In the genomic region with DNA sequence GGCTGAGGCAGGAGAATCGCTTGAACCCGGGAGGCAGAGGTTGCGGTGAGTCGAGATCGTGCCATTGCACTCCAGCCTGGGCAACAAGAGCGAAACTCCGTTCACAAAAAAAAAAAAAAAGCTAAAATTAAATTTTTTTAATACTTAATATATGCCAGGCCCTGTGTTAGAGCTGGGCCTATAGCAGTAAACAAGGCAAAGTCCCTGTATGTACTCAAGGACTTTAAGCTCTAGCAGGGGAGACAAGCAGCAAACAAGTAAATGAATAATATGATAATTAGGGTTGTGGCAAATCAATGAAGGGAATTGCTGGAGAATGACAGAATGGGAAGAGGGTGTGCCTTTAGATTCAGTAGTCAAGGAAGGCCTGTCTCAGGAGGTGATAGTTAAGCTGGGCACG, we compare ENCODE assay signal across 20 cellular contexts. TPM values are rescaled to one million over a fixed set of nuclear protein-coding genes. Genes with fewer than 3 reads are reported as not detected.
DNase-seq lines count a peak whose midpoint lies in the region; ATAC-seq, FAIRE-seq and TF ChIP-seq lines count a peak whose summit lies in the region.
"Had no signal": no experiment of that assay in that cellular context is flagged by ENCODE, and none has a peak within 500 bp of the region (broad histone marks: within the 10 kb centered on the region; RNA-seq: fewer than 3 reads in every experiment).

No MANE protein-coding gene starts in this region.

- TF ChIP-seq EP300 in H1 (IDR thresholded peaks at IDR 0.05; ENCODE audit: borderline replicate concordance in 1 of 2, low read depth in 2 of 2, low read length in 2 of 2) = no peak

- H3K14ac ChIP-seq in H1 (ENCODE audit: insufficient read length) = no peak overlapping the region

- no peaks in the 10 kb centered on the region for H3K9me3 Mint-ChIP-seq in activated T-helper 17 cell treated with anti-CD3 and anti-CD28 coated beads, Interleukin-2, amount 50 U/mL, for 72 hours
- H3K9me3 Mint-ChIP-seq: CD8-positive, alpha-beta memory T cell had no signal

- H3K4ac ChIP-seq in H1 (replicated peaks; ENCODE audit: insufficient read length, low read depth, low read length) (peak overlapping the region; percentile 33), mesendoderm (ENCODE audit: low read depth, low read length) (no peak overlapping the region)

- H3K27me3 ChIP-seq in H1 (replicated peaks in 1 of 4; ENCODE audit: control insufficient read depth in 3 of 4, extremely low read depth in 1 of 4, insufficient read depth in 3 of 4, low read length in 3 of 4) (no peaks in the 10 kb centered on the region), mesendoderm (ENCODE audit: insufficient read depth, low read length, poor library complexity) (no peaks in the 10 kb centered on the region), small intestine (ENCODE audit: control insufficient read depth in 2 of 2, insufficient read depth in 2 of 2, low read length in 2 of 2) (no peaks in the 10 kb centered on the region), lower lobe of right lung (ENCODE audit: low read depth) (no peaks in the 10 kb centered on the region)
- H3K27me3 ChIP-seq: BE2C had no signal

- H3K79me1 ChIP-seq in H1 (ENCODE audit: low read depth, low read length) (no peaks in the 10 kb centered on the region), mesendoderm (ENCODE audit: low read length) (no peaks in the 10 kb centered on the region)

- peak overlapping the region; percentile 17; the same call in 1 of the 2 replicates for H2AK5ac ChIP-seq in H1 (ENCODE audit: low read depth, low read length)
- H2AK5ac ChIP-seq in mesendoderm (ENCODE audit: low read length) = no peak overlapping the region

- H4K91ac ChIP-seq in H1 (replicated peaks; ENCODE audit: insufficient read length, low read length) = no peak overlapping the region

- H2BK15ac ChIP-seq in H1 (ENCODE audit: low read length) (0 out of 2 replicates have a peak overlapping the region, but pooled peaks have one; percentile 89), mesendoderm (replicated peaks; ENCODE audit: low read depth) (no peak overlapping the region)

- H2BK5ac ChIP-seq in H1 (ENCODE audit: low read depth, low read length) = peak overlapping the region; percentile 57; the same call in 1 of the 2 replicates
- no peak overlapping the region for H2BK5ac ChIP-seq in mesendoderm (ENCODE audit: low read length)

- no peaks in the 10 kb centered on the region for H3K36me3 Mint-ChIP-seq in activated T-helper 17 cell treated with anti-CD3 and anti-CD28 coated beads, Interleukin-2, amount 50 U/mL, for 72 hours (ENCODE audit: low read depth)
- H3K36me3 Mint-ChIP-seq: CD4-positive, CD25-positive, alpha-beta regulatory T cell had no signal

- H3K23ac ChIP-seq in H1 (ENCODE audit: insufficient read length) = no peak overlapping the region
- no peak overlapping the region for H3K23ac ChIP-seq in mesendoderm (ENCODE audit: low read length)

- H3K36me3 ChIP-seq in H1 (ENCODE audit: control insufficient read depth in 2 of 4, insufficient read depth in 4 of 4, low read length in 3 of 4) (no peaks in the 10 kb centered on the region), mesendoderm (ENCODE audit: control insufficient read depth, insufficient read depth, low read length) (no peaks in the 10 kb centered on the region), small intestine (ENCODE audit: control insufficient read depth in 2 of 2, insufficient read depth in 2 of 2, low read length in 2 of 2) (no peaks in the 10 kb centered on the region), lower lobe of right lung (no peaks in the 10 kb centered on the region)
- H3K36me3 ChIP-seq: BE2C had no signal

- peak overlapping the region; percentile 87; the same call in 1 of the 2 replicates for H2BK20ac ChIP-seq in H1 (ENCODE audit: low read length)

- H3K27me3 Mint-ChIP-seq in activated T-helper 17 cell treated with anti-CD3 and anti-CD28 coated beads, Interleukin-2, amount 50 U/mL, for 72 hours = no peaks in the 10 kb centered on the region
- H3K27me3 Mint-ChIP-seq: CD8-positive, alpha-beta memory T cell had no signal

- H3K4me1 ChIP-seq in H1 (replicated peaks in 1 of 4; ENCODE audit: control insufficient read depth in 3 of 4, insufficient read depth in 4 of 4, low read length in 3 of 4) (peaks cover 6 to 13% (median 10%) of the 10 kb centered on the region in 4 experiments), mesendoderm (ENCODE audit: control insufficient read depth, low read depth, low read length) (no peaks in the 10 kb centered on the region), small intestine (ENCODE audit: control insufficient read depth in 2 of 2, insufficient read depth in 1 of 2, low read depth in 1 of 2, low read length in 1 of 2) (peaks cover 0 to 3% of the 10 kb centered on the region in 2 donors), lower lobe of right lung (no peaks in the 10 kb centered on the region)
- H3K4me1 ChIP-seq: BE2C had no signal

- ATAC-seq in left lobe of liver (peak; percentile 46), lower lobe of right lung (no peak), HG03571 (IDR thresholded peaks at IDR 0.05; ENCODE audit: unreplicated experiment) (no peak)
- no peak for ATAC-seq in activated T-helper 17 cell treated with anti-CD3 and anti-CD28 coated beads, Interleukin-2, amount 50 U/mL, for 72 hours (replicated peaks)
- ATAC-seq: GM12878 had no signal

- H4K20me1 ChIP-seq in H1 (replicated peaks in 1 of 2; ENCODE audit: control insufficient read depth in 1 of 2, insufficient read depth in 2 of 2, low read length in 2 of 2) = no peaks in the 10 kb centered on the region

- H3K4me3 Mint-ChIP-seq in activated T-helper 17 cell treated with anti-CD3 and anti-CD28 coated beads, Interleukin-2, amount 50 U/mL, for 72 hours = no peak overlapping the region
- H3K4me3 Mint-ChIP-seq: CD4-positive, CD25-positive, alpha-beta regulatory T cell; HFFc6 had no signal

- H3K4me3 ChIP-seq in H1 (ENCODE audit: extremely low read depth in 1 of 4, insufficient read depth in 2 of 4, low read depth in 3 of 4, low read length in 4 of 4) (no peak overlapping the region), mesendoderm (ENCODE audit: low read length) (no peak overlapping the region), small intestine (ENCODE audit: low read depth in 1 of 2, low read length in 2 of 2) (no peak overlapping the region), lower lobe of right lung (no peak overlapping the region)
- H3K4me3 ChIP-seq: GM12878, GM23248 had no signal

- no peak overlapping the region for H3K56ac ChIP-seq in H1 (replicated peaks; ENCODE audit: insufficient read length, low read depth, low read length)
- peak overlapping the region; percentile 15 for H3K56ac ChIP-seq in mesendoderm (ENCODE audit: low read length)

- no peak overlapping the region for H3K18ac ChIP-seq in H1 (ENCODE audit: extremely low read depth, low read length)
- no peak overlapping the region for H3K18ac ChIP-seq in mesendoderm (ENCODE audit: low read length)

- no peak overlapping the region for H3K27ac Mint-ChIP-seq in activated T-helper 17 cell treated with anti-CD3 and anti-CD28 coated beads, Interleukin-2, amount 50 U/mL, for 72 hours
- H3K27ac Mint-ChIP-seq: CD4-positive, CD25-positive, alpha-beta regulatory T cell; HFFc6 had no signal

- CTCF ChIA-PET in H1 (lab: Charles Lee; ENCODE audit: partially characterized antibody) = interaction anchor here (0.6 to 0.9 kb wide), 2 partner anchors 64 to 330 kb away, joined by 3 to 4 read pairs; no protein-coding TSS in a partner anchor

- H2BK120ac ChIP-seq in H1 (replicated peaks; ENCODE audit: low read depth, low read length) (no peak overlapping the region), mesendoderm (ENCODE audit: low read depth, low read length) (no peak overlapping the region)

- no peak overlapping the region for H3K9ac ChIP-seq in H1 (replicated peaks in 1 of 4; ENCODE audit: extremely low read depth in 1 of 4, low read depth in 3 of 4, low read length in 3 of 4)
- H3K9ac ChIP-seq in mesendoderm (ENCODE audit: low read length) = no peak overlapping the region
- H3K9ac ChIP-seq: GM23248 had no signal

- POLR2A ChIA-PET in H1 (lab: Charles Lee; ENCODE audit: partially characterized antibody) = interaction anchor here (1.0 to 1.5 kb wide), 3 partner anchors 10 to 162 kb away, joined by 3 to 4 read pairs (median 4); no protein-coding TSS in a partner anchor

- FAIRE-seq in H1 (lab: Jason Lieb, UNC) = no peak
- FAIRE-seq in small intestine (lab: Jason Lieb, UNC) = no peak
- FAIRE-seq: A204.1, GM12878 had no signal

- H4K5ac ChIP-seq in H1 (ENCODE audit: insufficient read length, low read depth, low read length) (no peak overlapping the region), mesendoderm (ENCODE audit: low read length) (no peak overlapping the region)

- H2AFZ ChIP-seq in H1 (ENCODE audit: low read length) = peak overlapping the region; percentile 28; the same call in 1 of the 2 replicates
- H2AFZ ChIP-seq: GM23248 had no signal

- WGBS in H1 (ENCODE audit: extremely low coverage in 1 of 2, insufficient coverage in 1 of 2, insufficient read length in 1 of 2, insufficient replicate concordance in 2 of 2, low coverage in 1 of 2, low lambda C conversion rate in 2 of 2, missing lambda C conversion rate in 1 of 2), 2 experiments = 88% methylated on average over 8 of the region's 8 CpGs; no CpG with 5 or more reads in 1 of the 2 experiments
- no CpG with 5 or more reads among the region's 8 CpGs for WGBS in mesendoderm (ENCODE audit: extremely low coverage, insufficient coverage, low lambda C conversion rate)
- WGBS in small intestine, 3 donors = 71 to 86% (median 85%) methylated on average over 3 to 8 of the region's 8 CpGs

- no peaks in the 10 kb centered on the region; the same call in 1 of the 2 replicates for H3K23me2 ChIP-seq in H1 (ENCODE audit: low read depth, low read length)

- H3K27ac ChIP-seq in H1 (ENCODE audit: low read depth, low read length) = no peak overlapping the region
- no peak overlapping the region for H3K27ac ChIP-seq in mesendoderm (ENCODE audit: low read depth, low read length)
- H3K27ac ChIP-seq in small intestine (ENCODE audit: low read depth in 1 of 2, low read length in 1 of 2) = no peak overlapping the region
- no peak overlapping the region for H3K27ac ChIP-seq in lower lobe of right lung
- H3K27ac ChIP-seq: GM23248 had no signal

- H3K79me2 ChIP-seq in H1 (ENCODE audit: control insufficient read depth in 1 of 2, insufficient read depth in 2 of 2, low read length in 2 of 2) (no peaks in the 10 kb centered on the region), mesendoderm (ENCODE audit: control insufficient read depth, insufficient read depth, low read length) (no peaks in the 10 kb centered on the region)

- TF ChIP-seq RAD21 in H1 (IDR thresholded peaks at IDR 0.05 in 1 of 2, conservative IDR thresholded peaks at IDR 0.05 in 1 of 2; ENCODE audit: low read depth in 2 of 2, low read length in 2 of 2) = no peak

- intact Hi-C loops in lower lobe of right lung (cut with DNase I) = no loop called here

- DNase-seq in H1 (ENCODE audit: low read depth in 1 of 2, low spot score in 2 of 2) (no peak), left lobe of liver (ENCODE audit: low spot score) (no peak), mesendoderm (no peak), small intestine (peak; percentile 77), lower lobe of right lung (no peak)
- DNase-seq: ACHN; BE2C; C1 segment of cervical spinal cord; CD4-positive, CD25-positive, alpha-beta regulatory T cell; CD8-positive, alpha-beta memory T cell; COR-L47; DMS 273 treated with DMSO at 0.1 percent for 48 hours; DND-41; EL; GM23248; HFFc6 had no signal

- no peak overlapping the region for H4K8ac ChIP-seq in H1 (ENCODE audit: extremely low read depth, insufficient read depth, low read length)
- no peak overlapping the region for H4K8ac ChIP-seq in mesendoderm (ENCODE audit: low read depth, low read length)

- H3K4me2 ChIP-seq in H1 (ENCODE audit: insufficient read depth in 1 of 2, low read depth in 2 of 2, low read length in 2 of 2) (0 out of 4 replicates have a peak overlapping the region, but pooled peaks have one; percentile 5 to 19), mesendoderm (ENCODE audit: low read length) (no peak overlapping the region)

- TF ChIP-seq CTCF in H1 (IDR thresholded peaks at IDR 0.05; ENCODE audit: control extremely low read depth in 1 of 3, insufficient read depth in 1 of 3, low read depth in 1 of 3, low read length in 3 of 3) = no peak
- TF ChIP-seq CTCF in lower lobe of right lung (IDR thresholded peaks at IDR 0.05) = no peak

- no peak for TF ChIP-seq POLR2A in H1 (IDR thresholded peaks at IDR 0.05; ENCODE audit: control extremely low read depth in 1 of 2, low read depth in 2 of 2, low read length in 2 of 2)

- H3K9me3 ChIP-seq in H1 (ENCODE audit: insufficient read depth in 2 of 2, low read depth in 1 of 2, low read length in 1 of 2) (no peaks in the 10 kb centered on the region), small intestine (ENCODE audit: control insufficient read depth, low read depth) (no peaks in the 10 kb centered on the region), lower lobe of right lung (no peaks in the 10 kb centered on the region)
- H3K9me3 ChIP-seq: BE2C had no signal

- 0 out of 2 replicates have a peak overlapping the region, but pooled peaks have one; percentile 82 for H2BK12ac ChIP-seq in H1 (ENCODE audit: low read depth, low read length)

- no peaks in the 10 kb centered on the region for H3K4me1 Mint-ChIP-seq in activated T-helper 17 cell treated with anti-CD3 and anti-CD28 coated beads, Interleukin-2, amount 50 U/mL, for 72 hours
- H3K4me1 Mint-ChIP-seq: CD4-positive, CD25-positive, alpha-beta regulatory T cell; CD8-positive, alpha-beta memory T cell had no signal

RNA-seq across cellular contexts. Expression of a gene that starts 6.4 kb away (rescaled TPM):
- 96.7 and 103 TPM in 2 replicates for total RNA-seq in H1 (2021; fragmentation: NEBNext Ultra II Directional; extraction: Animal tissue kit (Norgen Biotek cat#: 25700))
- polyA plus RNA-seq in H1 (2011; rRNA removed) (97.5 and 118 TPM in 2 replicates), small intestine (10 to 100 TPM; 47.9 to 84.3 (median 61.3) TPM)
- polyA plus RNA-seq in H1 (2011; cell fraction: cytosol; rRNA removed) = 107 TPM
- 106 TPM for polyA plus RNA-seq in H1 (2011; cell fraction: nucleus; rRNA removed)
- 84.9 to 99.8 TPM (median 87.2 TPM) in 4 replicates for polyA plus RNA-seq in H1 (2012, experiment 1 of 2)
- 26.2 TPM for polyA plus RNA-seq in H1 (2012, experiment 2 of 2)
- polyA plus RNA-seq in H1 (2013, experiment 1 of 2) = 63.6 TPM
- 64.8 TPM for polyA plus RNA-seq in H1 (2013, experiment 2 of 2)
- 245 and 262 TPM in 2 replicates for polyA minus RNA-seq in H1 (2011; rRNA and poly(A)+ RNA removed)
- 79.9 TPM for polyA minus RNA-seq in H1 (2011; cell fraction: cytosol; rRNA and poly(A)+ RNA removed)
- polyA minus RNA-seq in H1 (2011; cell fraction: nucleus; rRNA and poly(A)+ RNA removed) = 130 TPM
- total RNA-seq in left lobe of liver (54.6 TPM), lower lobe of right lung (92.7 TPM)
- polyA plus RNA-seq in mesendoderm (2013, experiment 1 of 2) = 75.7 TPM
- polyA plus RNA-seq in mesendoderm (2013, experiment 2 of 2) = 74.9 TPM
- 10 to 100 TPM; 91.5 to 97.3 TPM for total RNA-seq in activated T-helper 17 cell treated with anti-CD3 and anti-CD28 coated beads, Interleukin-2, amount 50 U/mL, for 72 hours
